Comparison of ENCODE assay signal across 25 cellular contexts in the genomic region with DNA sequence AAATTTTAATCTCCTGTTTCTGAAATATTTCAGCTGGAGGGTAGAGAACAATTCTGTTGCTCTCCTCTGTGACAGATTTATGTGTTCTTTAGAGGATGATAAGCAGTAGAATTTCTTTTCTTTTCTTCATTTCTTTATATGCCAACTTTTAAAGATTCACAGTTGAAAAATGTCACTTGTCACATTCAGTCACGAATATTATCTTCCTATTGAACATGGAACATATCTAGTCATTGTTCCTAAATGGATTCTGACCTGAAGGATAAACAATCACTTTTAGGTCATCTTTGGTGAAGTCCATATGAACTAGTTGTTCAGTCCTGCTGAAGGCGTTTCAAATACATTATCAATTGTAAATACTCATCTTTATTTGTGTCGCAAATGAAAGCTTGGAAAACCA.
DNase-seq lines count a peak whose midpoint lies in the region; ATAC-seq, FAIRE-seq and TF ChIP-seq lines count a peak whose summit lies in the region.
"Had no signal": no experiment of that assay in that cellular context is flagged by ENCODE, and none has a peak within 500 bp of the region (broad histone marks: within the 10 kb centered on the region; RNA-seq: fewer than 3 reads in every experiment).

No MANE protein-coding gene starts in this region.

- peak overlapping the region; percentile 82 for H3K27ac Mint-ChIP-seq in T-helper 17 cell
- peak overlapping the region; percentile 33 for H3K27ac Mint-ChIP-seq in mesothelial cell of epicardium
- H3K27ac Mint-ChIP-seq: CD14-positive monocyte, H9, HFFc6 had no signal

- no peak overlapping the region for H3K9ac ChIP-seq in HCT116 (ENCODE audit: low read length)

- intact Hi-C loops in HCT116 (cut with micrococcal nuclease): loop anchor here (10.0 kb wide), 1 partner anchor 662 kb away; no protein-coding TSS in a partner anchor

- H3K9me3 Mint-ChIP-seq in mesothelial cell of epicardium: no peaks in the 10 kb centered on the region
- H3K9me3 Mint-ChIP-seq: CD8-positive, alpha-beta memory T cell; H9; HFFc6 had no signal

- TF ChIP-seq CTCF in A549 (IDR thresholded peaks at IDR 0.05): no peak
- no peak for TF ChIP-seq CTCF in HCT116 (IDR thresholded peaks at IDR 0.05 in 2 of 3, conservative IDR thresholded peaks at IDR 0.05 in 1 of 3; ENCODE audit: borderline replicate concordance in 1 of 3, insufficient read depth in 1 of 3, low read depth in 2 of 3, low read length in 2 of 3)
- TF ChIP-seq CTCF in mesothelial cell of epicardium (IDR thresholded peaks at IDR 0.05; ENCODE audit: unreplicated experiment): no peak

- H3K27me3 Mint-ChIP-seq in T-helper 17 cell (no peaks in the 10 kb centered on the region), mesothelial cell of epicardium (ENCODE audit: low read depth) (no peaks in the 10 kb centered on the region)

- H3K27ac ChIP-seq in A549: peak overlapping the region; percentile 11 to 56; a peak in 1 of 6 replicates
- no peak overlapping the region for H3K27ac ChIP-seq in HCT116 (ENCODE audit: low read depth, low read length)
- H3K27ac ChIP-seq: 22Rv1 had no signal

- H3K4me2 ChIP-seq in A549 (peak overlapping the region; percentile 37; the same call in 2 of the 3 replicates), HCT116 (ENCODE audit: low read length) (no peak overlapping the region)

- H3K9me3 ChIP-seq in A549 (no peaks in the 10 kb centered on the region), HCT116 (ENCODE audit: control insufficient read depth in 1 of 2, insufficient read depth in 1 of 2, low read depth in 1 of 2, low read length in 2 of 2) (no peaks in the 10 kb centered on the region), T-helper 17 cell (ENCODE audit: control insufficient read depth, low read length, poor library complexity, severe bottlenecking) (no peaks in the 10 kb centered on the region)
- H3K9me3 ChIP-seq: BE2C, MG63 had no signal

- H3K4me3 ChIP-seq in A549: no peak overlapping the region
- no peak overlapping the region for H3K4me3 ChIP-seq in HCT116 (replicated peaks in 1 of 2; ENCODE audit: low read depth in 1 of 2, low read length in 2 of 2)
- H3K4me3 ChIP-seq: MG63 had no signal

- peak overlapping the region; percentile 67 for H2AFZ ChIP-seq in HCT116 (ENCODE audit: low read depth, low read length, poor library complexity, severe bottlenecking)

- DNase-seq in A549 (ENCODE audit: low read depth in 1 of 2, low spot score in 1 of 2) (no peak), HCT116 (ENCODE audit: low read depth, low spot score) (no peak), T-helper 17 cell (no peak), mesothelial cell of epicardium (ENCODE audit: low spot score in 2 of 2, unreplicated experiment in 2 of 2) (no peak), SKM-1 treated with dmso at 0.1 percent for 144 hours (lab: John Stamatoyannopoulos, UW; ENCODE audit: unreplicated experiment) (no peak), D341Med (ENCODE audit: low spot score) (no peak)
- DNase-seq in activated CD8-positive, alpha-beta memory T cell treated with anti-CD3 and anti-CD28 coated beads, Interleukin-2, amount 50 U/mL, for 4 hours: no peak
- DNase-seq: ACHN; BE2C; CD8-positive, alpha-beta memory T cell; DMS153; H9; HFFc6; MG63; NCI-H1105 treated with DMSO at 0.1 percent for 48 hours; NCI-H146; NCI-H2029; NCI-H446 treated with DMSO at 0.1 percent for 48 hours; NCI-H526 treated with DMSO at 0.1 percent for 48 hours; Right ventricle myocardium superior; RPMI8226; SW 1271 had no signal

- ATAC-seq in A549 (no peak), HCT116 (no peak), T-helper 17 cell (no peak), HG03520 (IDR thresholded peaks at IDR 0.05; ENCODE audit: unreplicated experiment) (no peak)

- TF ChIP-seq EP300 in A549 (IDR thresholded peaks at IDR 0.05): no peak

- CTCF ChIA-PET in A549 (lab: Yijun Ruan, JAX): no interaction called here
- CTCF ChIA-PET in HCT116 (lab: Charles Lee): interaction anchor here (0.7 kb wide), 1 partner anchor 392 kb away, joined by 3 read pairs; no protein-coding TSS in a partner anchor

- H3K4me1 ChIP-seq in A549 (peaks cover 48% of the 10 kb centered on the region), HCT116 (ENCODE audit: control insufficient read depth in 1 of 2, insufficient read depth in 2 of 2, low read length in 2 of 2) (peaks cover 31 to 55% of the 10 kb centered on the region in 2 experiments)
- H3K4me1 ChIP-seq: BE2C had no signal

- no peak overlapping the region for H3K4me3 Mint-ChIP-seq in T-helper 17 cell
- H3K4me3 Mint-ChIP-seq in mesothelial cell of epicardium: no peak overlapping the region
- H3K4me3 Mint-ChIP-seq: CD14-positive monocyte; CD8-positive, alpha-beta memory T cell; H9; HFFc6 had no signal

- TF ChIP-seq RAD21 in A549 (conservative IDR thresholded peaks at IDR 0.05 in 1 of 2, IDR thresholded peaks at IDR 0.05 in 1 of 2) (no peak), HCT116 (IDR thresholded peaks at IDR 0.05; ENCODE audit: low read depth) (no peak)

- no peaks in the 10 kb centered on the region for H3K79me2 ChIP-seq in HCT116 (ENCODE audit: insufficient read depth, low read length)

- no peak for TF ChIP-seq POLR2A in A549 (IDR thresholded peaks at IDR 0.05; ENCODE audit: low read length)
- TF ChIP-seq POLR2A in HCT116 (IDR thresholded peaks at IDR 0.05; ENCODE audit: borderline replicate concordance, extremely low read depth, insufficient read depth, insufficient read length): no peak

- WGBS in A549 (ENCODE audit: missing lambda C conversion rate): 82% methylated on average over 3 of the region's 3 CpGs

- RAD21 ChIA-PET in HCT116 (lab: Charles Lee; ENCODE audit: low non-redundant PET in 1 of 2, low total read pairs in 2 of 2, uncharacterized antibody in 2 of 2, unreplicated experiment in 2 of 2): no interaction called here

- no peaks in the 10 kb centered on the region for H3K27me3 ChIP-seq in HCT116 (ENCODE audit: insufficient read depth, low read length)
- H3K27me3 ChIP-seq: BE2C, MG63 had no signal

- no peak for FAIRE-seq in A549 (lab: Jason Lieb, UNC)

- 0 out of 4 replicates have a peak, but pooled peaks cover 0 to 5% of the 10 kb centered on the region in 2 experiments for H3K36me3 ChIP-seq in HCT116 (ENCODE audit: control insufficient read depth in 1 of 2, insufficient read depth in 2 of 2, low read length in 2 of 2)
- H3K36me3 ChIP-seq: BE2C, MG63 had no signal

- POLR2A ChIA-PET in A549 (lab: Yijun Ruan, JAX) (no interaction called here), HCT116 (lab: Charles Lee) (no interaction called here)

- peaks cover 2% of the 10 kb centered on the region for H3K36me3 Mint-ChIP-seq in T-helper 17 cell (ENCODE audit: low read depth)
- no peaks in the 10 kb centered on the region for H3K36me3 Mint-ChIP-seq in mesothelial cell of epicardium
- H3K36me3 Mint-ChIP-seq: CD14-positive monocyte; CD8-positive, alpha-beta memory T cell had no signal

- H3K9me2 ChIP-seq in HCT116 (ENCODE audit: insufficient read depth): no peaks in the 10 kb centered on the region

- no peaks in the 10 kb centered on the region for H4K20me1 ChIP-seq in HCT116 (ENCODE audit: insufficient read depth)

- H3K4me1 Mint-ChIP-seq in T-helper 17 cell (peaks cover 6% of the 10 kb centered on the region), mesothelial cell of epicardium (peaks cover 63% of the 10 kb centered on the region)
- H3K4me1 Mint-ChIP-seq: CD14-positive monocyte had no signal

- BruUV-seq in HCT116 (replicated peaks; lab: Mats Ljungman, UMichigan): no TSS peak

TF ChIP-seq in A549, 52 proteins besides CTCF, POLR2A, EP300 and RAD21:
- TF ChIP-seq CHD4 (IDR thresholded peaks at IDR 0.05; ENCODE audit: borderline replicate concordance): no peak
- no peak for TF ChIP-seq CBX8 (IDR thresholded peaks at IDR 0.05)
- TF ChIP-seq PHF8 (IDR thresholded peaks at IDR 0.05; ENCODE audit: borderline replicate concordance, low read depth): no peak
- no peak for TF ChIP-seq HDAC2 (IDR thresholded peaks at IDR 0.05)
- no peak for TF ChIP-seq JUNB (IDR thresholded peaks at IDR 0.05)
- no peak for TF ChIP-seq POLR2AphosphoS2 (conservative IDR thresholded peaks at IDR 0.05; ENCODE audit: low read length)
- TF ChIP-seq, protein P1, sequence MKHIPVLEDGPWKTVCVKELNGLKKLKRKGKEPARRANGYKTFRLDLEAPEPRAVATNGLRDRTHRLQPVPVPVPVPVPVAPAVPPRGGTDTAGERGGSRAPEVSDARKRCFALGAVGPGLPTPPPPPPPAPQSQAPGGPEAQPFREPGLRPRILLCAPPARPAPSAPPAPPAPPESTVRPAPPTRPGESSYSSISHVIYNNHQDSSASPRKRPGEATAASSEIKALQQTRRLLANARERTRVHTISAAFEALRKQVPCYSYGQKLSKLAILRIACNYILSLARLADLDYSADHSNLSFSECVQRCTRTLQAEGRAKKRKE (CRISPR knock-in tag; IDR thresholded peaks at IDR 0.05; ENCODE audit: low read depth): no peak
- TF ChIP-seq HOXB5 (CRISPR knock-in tag; IDR thresholded peaks at IDR 0.05): no peak
- TF ChIP-seq HES2 (IDR thresholded peaks at IDR 0.05): no peak

TF ChIP-seq in HCT116, 20 proteins besides CTCF, POLR2A, EP300 and RAD21 (continues in another document):
- TF ChIP-seq ELF1 (IDR thresholded peaks at IDR 0.05; ENCODE audit: borderline replicate concordance, low read depth) (no peak), EZH2 (IDR thresholded peaks at IDR 0.05) (no peak), CEBPB (IDR thresholded peaks at IDR 0.05; ENCODE audit: low read depth) (no peak), SIN3A (IDR thresholded peaks at IDR 0.05; ENCODE audit: low read depth) (no peak), SRF (IDR thresholded peaks at IDR 0.05; ENCODE audit: low read depth) (no peak), POLR2AphosphoS5 (IDR thresholded peaks at IDR 0.05; ENCODE audit: low read depth, low read length) (no peak), YY1 (IDR thresholded peaks at IDR 0.05; ENCODE audit: extremely low read depth, insufficient replicate concordance, low read depth, low read length) (no peak)
